18 cellular contexts compared by ENCODE assay signal in the genomic region with DNA sequence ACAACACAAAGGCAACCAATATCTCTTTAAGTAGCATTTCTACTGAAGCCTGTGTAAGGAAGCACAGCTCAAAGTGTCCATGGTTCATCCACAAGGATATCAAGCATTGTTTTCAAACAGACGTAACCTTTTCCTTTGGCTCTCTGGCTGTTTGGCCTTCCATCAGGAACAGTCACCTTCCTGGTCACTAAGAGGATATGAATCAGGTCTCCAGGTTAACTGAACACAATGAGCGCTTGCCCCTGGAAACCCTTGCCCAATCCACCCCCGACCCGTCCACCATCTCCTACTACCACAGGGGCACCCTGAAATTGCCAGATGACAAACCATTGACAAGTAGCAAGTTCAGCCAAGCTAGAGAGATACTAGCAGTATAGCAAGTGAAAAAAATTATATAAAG.
"Had no signal": no experiment of that assay in that cellular context is flagged by ENCODE, and none has a peak within 500 bp of the region (broad histone marks: within the 10 kb centered on the region; RNA-seq: fewer than 3 reads in every experiment).

No MANE protein-coding gene starts in this region.

- H3K27me3 ChIP-seq: ascending aorta, colonic mucosa, neutrophil, SJSA1, tibial artery had no signal

- H3K36me3 ChIP-seq: ascending aorta, colonic mucosa, neutrophil, SJSA1, tibial artery had no signal

- H3K4me1 Mint-ChIP-seq: naive thymus-derived CD4-positive, alpha-beta T cell; stimulated activated memory B cell treated with anti-CD40 and anti-IgM and Interleukin-4, amounts not matched to agents 10 μg/mL and 1 μg/mL and 100 μg/mL, for 72 hours; T-cell had no signal

- H3K9me3 Mint-ChIP-seq: naive thymus-derived CD4-positive, alpha-beta T cell; stimulated activated memory B cell treated with anti-CD40 and anti-IgM and Interleukin-4, amounts not matched to agents 10 μg/mL and 1 μg/mL and 100 μg/mL, for 72 hours; T-cell had no signal

- H3K27ac ChIP-seq: ascending aorta, colonic mucosa, neutrophil, SJSA1, tibial artery, VCaP had no signal

- H3K4me1 ChIP-seq: colonic mucosa had no signal

- H3K36me3 Mint-ChIP-seq: naive thymus-derived CD4-positive, alpha-beta T cell; stimulated activated memory B cell treated with anti-CD40 and anti-IgM and Interleukin-4, amounts not matched to agents 10 μg/mL and 1 μg/mL and 100 μg/mL, for 72 hours; T-cell had no signal

- H3K4me3 ChIP-seq: ascending aorta, colonic mucosa, lung, SJSA1, smooth muscle cell, tibial artery had no signal

- H3K4me3 Mint-ChIP-seq: activated CD4-positive, alpha-beta T cell treated with anti-CD3 and anti-CD28 coated beads for 36 hours; activated CD8-positive, alpha-beta T cell treated with anti-CD3 and anti-CD28 coated beads, Interleukin-2, amount 10 ng/mL, durations not matched to agents 7 days and 5 days; naive thymus-derived CD4-positive, alpha-beta T cell; stimulated activated memory B cell treated with anti-CD40 and anti-IgM and Interleukin-4, amounts not matched to agents 10 μg/mL and 1 μg/mL and 100 μg/mL, for 72 hours; T-cell had no signal

- H3K27ac Mint-ChIP-seq: activated CD4-positive, alpha-beta T cell treated with anti-CD3 and anti-CD28 coated beads for 36 hours; activated CD8-positive, alpha-beta T cell treated with anti-CD3 and anti-CD28 coated beads, Interleukin-2, amount 10 ng/mL, durations not matched to agents 7 days and 5 days; naive thymus-derived CD4-positive, alpha-beta T cell; stimulated activated memory B cell treated with anti-CD40 and anti-IgM and Interleukin-4, amounts not matched to agents 10 μg/mL and 1 μg/mL and 100 μg/mL, for 72 hours; T-cell had no signal

- DNase-seq: activated CD4-positive, alpha-beta T cell treated with anti-CD3 and anti-CD28 coated beads for 36 hours; activated CD8-positive, alpha-beta memory T cell treated with anti-CD3 and anti-CD28 coated beads, Interleukin-2, amount 50 U/mL, for 48 hours; activated CD8-positive, alpha-beta T cell treated with anti-CD3 and anti-CD28 coated beads, Interleukin-2, amount 10 ng/mL, durations not matched to agents 7 days and 5 days; caudate nucleus; colonic mucosa; effector CD8-positive, alpha-beta T cell; naive thymus-derived CD4-positive, alpha-beta T cell; right cardiac atrium; T-cell; T1000; tibial artery had no signal

- H3K27me3 Mint-ChIP-seq: naive thymus-derived CD4-positive, alpha-beta T cell; T-cell had no signal

- H3K4me2 ChIP-seq: smooth muscle cell had no signal

- ATAC-seq: activated CD4-positive, alpha-beta T cell treated with anti-CD3 and anti-CD28 coated beads for 36 hours; activated CD8-positive, alpha-beta T cell treated with anti-CD3 and anti-CD28 coated beads, Interleukin-2, amount 10 ng/mL, durations not matched to agents 7 days and 5 days; naive thymus-derived CD4-positive, alpha-beta T cell; stimulated activated memory B cell treated with anti-CD40 and anti-IgM and Interleukin-4, amounts not matched to agents 10 μg/mL and 1 μg/mL and 100 μg/mL, for 72 hours; T-cell had no signal

- H3K9me3 ChIP-seq: ascending aorta, colonic mucosa, neutrophil, SJSA1, tibial artery had no signal
